In genomic region chr18:32093106-32093511, GRCh38 we compare ENCODE assay signal across 8 cellular contexts. TPM values are rescaled to one million over a fixed set of nuclear protein-coding genes. Genes with fewer than 3 reads are reported as not detected.
DNase-seq lines count a peak whose midpoint lies in the region; ATAC-seq and TF ChIP-seq lines count a peak whose summit lies in the region.

No MANE protein-coding gene starts in this region.

- H3K9me3 ChIP-seq in tibial artery = no peaks in the 10 kb centered on the region

- H3K27ac ChIP-seq in C4-2B (peak overlapping the region; percentile 99), tibial artery (peak overlapping the region; percentile 100)

- peaks cover 0 to 31% (median 19%) of the 10 kb centered on the region in 4 donors for H3K4me1 ChIP-seq in tibial artery

- H3K4me3 Mint-ChIP-seq in naive thymus-derived CD8-positive, alpha-beta T cell = peak overlapping the region; percentile 91 to 99 (median 98)

- peak; percentile 31 for ATAC-seq in HG03354 (IDR thresholded peaks at IDR 0.05; ENCODE audit: poor library complexity, severe bottlenecking, unreplicated experiment)
- peak in 1 of 2 donors; percentile 7 for ATAC-seq in naive thymus-derived CD8-positive, alpha-beta T cell

- peak overlapping the region; percentile 88 to 98 (median 97) for H3K27ac Mint-ChIP-seq in naive thymus-derived CD8-positive, alpha-beta T cell

- TF ChIP-seq CTCF in C4-2B (conservative IDR thresholded peaks at IDR 0.05) (no peak), fibroblast of the aortic adventitia (IDR thresholded peaks at IDR 0.05; ENCODE audit: insufficient read depth, low read length) (no peak), tibial artery (IDR thresholded peaks at IDR 0.05) (no peak)

- POLR2A ChIA-PET in naive thymus-derived CD8-positive, alpha-beta T cell (lab: Charles Lee) = interaction anchor here (0.5 to 6.1 kb wide), 9 partner anchors 8 to 150 kb away, joined by 3 to 135 read pairs (median 3); partner anchors contain the start of genes RNF125 and TRAPPC8

- intact Hi-C loops in tibial artery (cut with DNase I; ENCODE audit: low total_unique reads) = loop anchor here (10.0 kb wide), 1 partner anchor 382 kb away; the partner anchor contains the start of gene GAREM1

- H3K9me3 Mint-ChIP-seq in naive thymus-derived CD8-positive, alpha-beta T cell = no peaks in the 10 kb centered on the region

- peaks cover 5 to 27% (median 6%) of the 10 kb centered on the region in 3 donors for H3K36me3 Mint-ChIP-seq in naive thymus-derived CD8-positive, alpha-beta T cell

- no peaks in the 10 kb centered on the region for H3K36me3 ChIP-seq in tibial artery

- peak; percentile 41 for DNase-seq in GM19238 (ENCODE audit: insufficient read length, low spot score)
- peak; percentile 48 for DNase-seq in NOMO-1 treated with dmso at 0.1 percent for 144 hours (lab: John Stamatoyannopoulos, UW; ENCODE audit: unreplicated experiment)
- DNase-seq in activated effector memory CD4-positive, alpha-beta T cell treated with Interleukin-2 at 50 U/mL for 16 hours = peak; percentile 27
- DNase-seq in fibroblast of the aortic adventitia (ENCODE audit: low read depth) = peak; percentile 63
- peak; percentile 9 to 64 (median 40) for DNase-seq in naive thymus-derived CD8-positive, alpha-beta T cell
- peak; percentile 59 to 77 for DNase-seq in tibial artery

- peak overlapping the region; percentile 93 for H3K4me3 ChIP-seq in fibroblast of the aortic adventitia (ENCODE audit: low read depth, low read length)
- H3K4me3 ChIP-seq in tibial artery = peak overlapping the region; percentile 86 to 90

- peaks cover 25 to 53% (median 50%) of the 10 kb centered on the region in 4 donors for H3K4me1 Mint-ChIP-seq in naive thymus-derived CD8-positive, alpha-beta T cell

- H3K27me3 ChIP-seq in tibial artery = no peaks in the 10 kb centered on the region

- no peaks in the 10 kb centered on the region for H3K27me3 Mint-ChIP-seq in naive thymus-derived CD8-positive, alpha-beta T cell

RNA-seq across cellular contexts. Expression of gene RNF138, which starts 1.4 kb away (rescaled TPM):
- total RNA-seq in fibroblast of the aortic adventitia (ENCODE audit: low replicate concordance) = 8.6 and 28.3 TPM in 2 replicates
- total RNA-seq in naive thymus-derived CD8-positive, alpha-beta T cell = 10 to 100 TPM; 78.3 to 90.1 TPM
- 100 to 1,000 TPM; 109 to 125 (median 113) TPM for polyA plus RNA-seq in naive thymus-derived CD8-positive, alpha-beta T cell
